Comparison of ENCODE assay signal across 14 cellular contexts in genomic region chr1:117147856-117148588, GRCh38. TPM values are rescaled to one million over a fixed set of nuclear protein-coding genes. Genes with fewer than 3 reads are reported as not detected.
A peak's percentile ranks its signal among the peaks of the same experiment; 100 is the strongest.
DNase-seq lines count a peak whose midpoint lies in the region; TF ChIP-seq lines count a peak whose summit lies in the region.
"Had no signal": no experiment of that assay in that cellular context is flagged by ENCODE, and none has a peak within 500 bp of the region (broad histone marks: within the 10 kb centered on the region; RNA-seq: fewer than 3 reads in every experiment).

No MANE protein-coding gene starts in this region.

- peak; percentile 57 for DNase-seq in COLO829 (ENCODE audit: low spot score)
- DNase-seq in MG63 = peak; percentile 73
- peak; percentile 63 for DNase-seq in astrocyte of the cerebellum (ENCODE audit: low read depth)
- peak; percentile 55 for DNase-seq in kidney tubule cell (ENCODE audit: low spot score)
- no peak for DNase-seq in NAMALWA (ENCODE audit: low spot score)
- no peak for DNase-seq in DMS153 treated with DMSO at 0.1 percent for 48 hours (lab: John Stamatoyannopoulos, UW; ENCODE audit: unreplicated experiment)
- no peak for DNase-seq in immature natural killer cell
- no peak for DNase-seq in NCI-H1694 (lab: John Stamatoyannopoulos, UW)
- DNase-seq: CD8-positive, alpha-beta memory T cell; left ventricle myocardium superior; NCI-H2081 treated with DMSO at 0.1 percent for 48 hours; Right ventricle myocardium superior had no signal

- peaks cover 0 to 2% (median 0%) of the 10 kb centered on the region in 6 donors for H3K9me3 Mint-ChIP-seq in immature natural killer cell
- H3K9me3 Mint-ChIP-seq: CD8-positive, alpha-beta memory T cell; central memory CD8-positive, alpha-beta T cell had no signal

- no peaks in the 10 kb centered on the region for H3K27me3 ChIP-seq in MG63

- no peaks in the 10 kb centered on the region for H3K36me3 ChIP-seq in MG63

- in situ Hi-C loops in astrocyte of the cerebellum (cut with HindIII; ENCODE audit: low sequenced_read_pairs) = no loop called here

- no peak for TF ChIP-seq CTCF in astrocyte of the cerebellum (IDR thresholded peaks at IDR 0.05; ENCODE audit: low read depth, low read length, missing control alignments)

- H3K36me3 Mint-ChIP-seq in immature natural killer cell = no peaks in the 10 kb centered on the region
- H3K36me3 Mint-ChIP-seq: CD8-positive, alpha-beta memory T cell had no signal

- no peak overlapping the region for H3K27ac Mint-ChIP-seq in immature natural killer cell
- H3K27ac Mint-ChIP-seq: activated T-helper 1 cell treated with anti-CD3 and anti-CD28 coated beads, Interleukin-12 subunit alpha, Interleukin-12 subunit beta, Interleukin-2, Interleukin-4 antibody, amounts not matched to agents 30 ng/mL and 10 ng/mL and 1 ng/mL, durations not matched to agents 14 hours and 24 hours and 36 hours; CD8-positive, alpha-beta memory T cell had no signal

- H3K9me3 ChIP-seq in MG63 = peaks cover 6% of the 10 kb centered on the region

- H3K27me3 Mint-ChIP-seq in immature natural killer cell (ENCODE audit: low read depth in 3 of 3) = peaks cover 3 to 19% (median 3%) of the 10 kb centered on the region in 3 donors

- no peaks in the 10 kb centered on the region for H3K4me1 Mint-ChIP-seq in immature natural killer cell
- H3K4me1 Mint-ChIP-seq: CD8-positive, alpha-beta memory T cell; central memory CD8-positive, alpha-beta T cell had no signal

- H3K4me3 ChIP-seq in MG63 = no peak overlapping the region
- H3K4me3 ChIP-seq in astrocyte of the cerebellum (ENCODE audit: low read depth, low read length) = no peak overlapping the region

- no peak overlapping the region for H3K4me3 Mint-ChIP-seq in immature natural killer cell
- H3K4me3 Mint-ChIP-seq: activated T-helper 1 cell treated with anti-CD3 and anti-CD28 coated beads, Interleukin-12 subunit alpha, Interleukin-12 subunit beta, Interleukin-2, Interleukin-4 antibody, amounts not matched to agents 30 ng/mL and 10 ng/mL and 1 ng/mL, durations not matched to agents 14 hours and 24 hours and 36 hours; CD8-positive, alpha-beta memory T cell; central memory CD8-positive, alpha-beta T cell had no signal

RNA-seq across cellular contexts. Expression of gene TRIM45, which starts 26.5 kb away (rescaled TPM):
- 3.0 and 15.2 TPM in 2 replicates for total RNA-seq in MG63 (2014; rRNA removed; shearing (Covaris generic); ENCODE audit: low replicate concordance)
- not detected for polyA plus RNA-seq in immature natural killer cell

Comparison
In these comparisons a context has a peak if more than half of its experiments do, and no peak if none do; other contexts are left out.
1. DNase-seq: peak in COLO829 (single experiment), MG63 (single experiment), astrocyte of the cerebellum (single experiment) and kidney tubule cell (single experiment); none in NAMALWA (single experiment), DMS153 treated with DMSO at 0.1 percent for 48 hours (single experiment), immature natural killer cell (0 of 3) and NCI-H1694 (single experiment).